In genomic region chr1:31648633-31649032, GRCh38 we compare ENCODE assay signal across 1 cellular context.
TF ChIP-seq lines count a peak whose summit lies in the region.

No MANE protein-coding gene starts in this region.

TF ChIP-seq in HepG2, 621 proteins besides CTCF, POLR2A, EP300 and RAD21:
- no peak for TF ChIP-seq NFE2L1 (CRISPR knock-in tag; IDR thresholded peaks at IDR 0.05; ENCODE audit: borderline replicate concordance)
